In the genomic region with DNA sequence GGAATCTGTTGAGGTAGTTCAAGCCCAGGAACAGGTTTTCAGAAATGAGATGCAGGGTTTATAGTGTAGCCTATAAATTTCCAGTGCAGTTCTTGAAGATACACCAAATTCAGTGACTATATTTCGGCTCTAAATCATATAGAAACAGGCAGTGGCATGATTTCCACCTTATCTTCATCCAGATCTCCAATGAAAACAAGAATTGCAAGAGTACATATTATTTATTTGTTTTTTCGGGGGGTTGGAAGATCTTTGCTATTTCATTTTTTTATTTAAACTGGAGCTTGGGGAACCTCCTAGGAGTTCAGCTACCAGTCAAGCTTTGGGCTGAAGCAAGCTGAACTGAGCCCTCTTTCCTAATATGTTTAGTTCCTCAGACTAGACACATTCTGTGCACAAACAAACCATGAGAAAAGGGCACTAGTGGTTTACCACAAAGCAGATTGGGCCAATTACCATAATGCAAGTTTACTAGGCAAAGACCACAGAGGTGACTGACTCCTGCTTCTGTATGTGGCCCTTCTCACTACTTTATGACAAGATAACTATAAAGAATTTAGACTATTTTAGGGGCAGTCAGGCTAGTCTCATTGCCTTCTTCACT, we compare ENCODE assay signal across 14 cellular contexts.
A peak's percentile ranks its signal among the peaks of the same experiment; 100 is the strongest.
DNase-seq lines count a peak whose midpoint lies in the region; ATAC-seq and TF ChIP-seq lines count a peak whose summit lies in the region.
"Had no signal": no experiment of that assay in that cellular context is flagged by ENCODE, and none has a peak within 500 bp of the region (broad histone marks: within the 10 kb centered on the region; RNA-seq: fewer than 3 reads in every experiment).

No MANE protein-coding gene starts in this region.

- H3K36me3 ChIP-seq in MM.1S (replicated peaks; ENCODE audit: insufficient read depth, low read length) (no peaks in the 10 kb centered on the region), tibial artery (no peaks in the 10 kb centered on the region)

- no peak overlapping the region for H3K4me2 ChIP-seq in MM.1S (ENCODE audit: low read depth, low read length)

- peaks cover 7% of the 10 kb centered on the region for H3K4me1 Mint-ChIP-seq in stimulated activated effector memory CD8-positive, alpha-beta T cell treated with anti-CD3 and anti-CD28 coated beads, Interleukin-12 subunit alpha, Interleukin-12 subunit beta, amount 100 ng/mL, for 72 hours

- intact Hi-C loops in tibial artery (cut with DNase I; ENCODE audit: low total_unique reads): loop anchor here (5.0 kb wide), 1 partner anchor 275 kb away; no protein-coding TSS in a partner anchor

- no peaks in the 10 kb centered on the region for H3K9me3 ChIP-seq in MM.1S (replicated peaks; ENCODE audit: insufficient read depth, low read length)
- no peaks in the 10 kb centered on the region for H3K9me3 ChIP-seq in tibial artery
- H3K9me3 ChIP-seq: Caco-2 had no signal

- DNase-seq in MM.1S: peak; percentile 35
- DNase-seq in fibroblast of gingiva (ENCODE audit: low read depth): peak; percentile 14
- no peak for DNase-seq in stimulated activated effector memory CD8-positive, alpha-beta T cell treated with anti-CD3 and anti-CD28 coated beads, Interleukin-12 subunit alpha, Interleukin-12 subunit beta, amount 100 ng/mL, for 72 hours (ENCODE audit: low spot score in 2 of 2)
- no peak for DNase-seq in NCI-H2081 (lab: John Stamatoyannopoulos, UW)
- no peak for DNase-seq in left lobe of liver (ENCODE audit: low spot score)
- no peak for DNase-seq in tibial artery
- DNase-seq: activated naive CD4-positive, alpha-beta T cell treated with anti-CD3 and anti-CD28 coated beads, Interleukin-2, amount 50 U/mL, for 16 hours; Caco-2; kidney glomerular epithelial cell; NCI-H1105; NCI-H69; stimulated activated CD4-positive, alpha-beta T cell treated with anti-CD3 and anti-CD28 coated beads, Interleukin-1b, Interleukin-23, amount 100 ng/mL, for 48 hours had no signal

- H3K9me2 ChIP-seq in MM.1S (replicated peaks; ENCODE audit: insufficient read depth, low read length): no peaks in the 10 kb centered on the region

- H3K4me3 ChIP-seq in MM.1S (ENCODE audit: low read length): no peak overlapping the region
- no peak overlapping the region for H3K4me3 ChIP-seq in tibial artery

- H3K4me3 Mint-ChIP-seq in stimulated activated effector memory CD8-positive, alpha-beta T cell treated with anti-CD3 and anti-CD28 coated beads, Interleukin-12 subunit alpha, Interleukin-12 subunit beta, amount 100 ng/mL, for 72 hours: no peak overlapping the region
- H3K4me3 Mint-ChIP-seq: stimulated activated naive CD8-positive, alpha-beta T cell treated with anti-CD3 and anti-CD28 coated beads, Interleukin-15, Interleukin-2, amounts not matched to agents 100 ng/mL and 50 ng/mL, for 24 hours had no signal

- H3K9me3 Mint-ChIP-seq in stimulated activated effector memory CD8-positive, alpha-beta T cell treated with anti-CD3 and anti-CD28 coated beads, Interleukin-12 subunit alpha, Interleukin-12 subunit beta, amount 100 ng/mL, for 72 hours: no peaks in the 10 kb centered on the region
- H3K9me3 Mint-ChIP-seq: stimulated activated naive CD8-positive, alpha-beta T cell treated with anti-CD3 and anti-CD28 coated beads, Interleukin-15, Interleukin-2, amounts not matched to agents 100 ng/mL and 50 ng/mL, for 24 hours had no signal

- H3F3A ChIP-seq in MM.1S (ENCODE audit: insufficient read depth, low read length): no peaks in the 10 kb centered on the region

- no peaks in the 10 kb centered on the region for H3K27me3 ChIP-seq in MM.1S (replicated peaks; ENCODE audit: insufficient read depth, low read length)
- H3K27me3 ChIP-seq in tibial artery: no peaks in the 10 kb centered on the region

- no peak overlapping the region for H3K9ac ChIP-seq in MM.1S (ENCODE audit: low read length)

- H3K27ac Mint-ChIP-seq in stimulated activated effector memory CD8-positive, alpha-beta T cell treated with anti-CD3 and anti-CD28 coated beads, Interleukin-12 subunit alpha, Interleukin-12 subunit beta, amount 100 ng/mL, for 72 hours: peak overlapping the region; percentile 27
- H3K27ac Mint-ChIP-seq: stimulated activated naive CD8-positive, alpha-beta T cell treated with anti-CD3 and anti-CD28 coated beads, Interleukin-15, Interleukin-2, amounts not matched to agents 100 ng/mL and 50 ng/mL, for 24 hours had no signal

- H3K4me1 ChIP-seq in MM.1S (ENCODE audit: low read length) (no peaks in the 10 kb centered on the region), tibial artery (peaks cover 0 to 36% (median 7%) of the 10 kb centered on the region in 4 donors)
- H3K4me1 ChIP-seq: Caco-2 had no signal

- TF ChIP-seq CTCF in MM.1S (IDR thresholded peaks at IDR 0.05; ENCODE audit: low read length) (no peak), tibial artery (IDR thresholded peaks at IDR 0.05) (no peak)

- H4K20me1 ChIP-seq in MM.1S (ENCODE audit: insufficient read depth, low read length): no peaks in the 10 kb centered on the region

- no peak overlapping the region for H2AFZ ChIP-seq in MM.1S (ENCODE audit: low read length)

- no peaks in the 10 kb centered on the region for H3K36me3 Mint-ChIP-seq in stimulated activated effector memory CD8-positive, alpha-beta T cell treated with anti-CD3 and anti-CD28 coated beads, Interleukin-12 subunit alpha, Interleukin-12 subunit beta, amount 100 ng/mL, for 72 hours

- ATAC-seq in GM19395 (IDR thresholded peaks at IDR 0.05; ENCODE audit: unreplicated experiment) (peak; percentile 65), left lobe of liver (no peak)
- ATAC-seq in stimulated activated effector memory CD8-positive, alpha-beta T cell treated with anti-CD3 and anti-CD28 coated beads, Interleukin-12 subunit alpha, Interleukin-12 subunit beta, amount 100 ng/mL, for 72 hours: peak; percentile 74

- H3K79me2 ChIP-seq in MM.1S (ENCODE audit: low read length): no peaks in the 10 kb centered on the region

- H3K27ac ChIP-seq in MM.1S (ENCODE audit: low read length) (no peak overlapping the region), tibial artery (no peak overlapping the region)

Comparison
In these comparisons a context has a peak if more than half of its experiments do, and no peak if none do; other contexts are left out.
1. DNase-seq: peak in MM.1S (single experiment) and fibroblast of gingiva (single experiment); none in stimulated activated effector memory CD8-positive, alpha-beta T cell treated with anti-CD3 and anti-CD28 coated beads, Interleukin-12 subunit alpha, Interleukin-12 subunit beta, amount 100 ng/mL, for 72 hours (0 of 2), NCI-H2081 (0 of 2), left lobe of liver (single experiment) and tibial artery (0 of 2).